Comparison of ENCODE assay signal across 1 cellular context in genomic region chr18:74252032-74252380, GRCh38.
TF ChIP-seq lines count a peak whose summit lies in the region.

No MANE protein-coding gene starts in this region.

TF ChIP-seq in WTC11, 78 proteins besides CTCF, POLR2A, EP300 and RAD21 (continued from another document):
- TF ChIP-seq ATF6 (CRISPR knock-in tag; IDR thresholded peaks at IDR 0.05), result no peak
- no peak for TF ChIP-seq NR1H2 (CRISPR knock-in tag; IDR thresholded peaks at IDR 0.05)
- no peak for TF ChIP-seq ZNF396 (CRISPR knock-in tag; IDR thresholded peaks at IDR 0.05; ENCODE audit: borderline replicate concordance)
- TF ChIP-seq FOXK1 (CRISPR knock-in tag; IDR thresholded peaks at IDR 0.05), result no peak
- TF ChIP-seq ATF3 (CRISPR knock-in tag; conservative IDR thresholded peaks at IDR 0.05), result no peak
- no peak for TF ChIP-seq FOXJ3 (CRISPR knock-in tag; IDR thresholded peaks at IDR 0.05; ENCODE audit: borderline replicate concordance)
- no peak for TF ChIP-seq MLX (CRISPR knock-in tag; IDR thresholded peaks at IDR 0.05)
- no peak for TF ChIP-seq E2F1 (CRISPR knock-in tag; IDR thresholded peaks at IDR 0.05)
- TF ChIP-seq ZNF671 (CRISPR knock-in tag; IDR thresholded peaks at IDR 0.05), result no peak
- no peak for TF ChIP-seq HMGA2 (CRISPR knock-in tag; IDR thresholded peaks at IDR 0.05)
